ENCODE assay signal across 12 cellular contexts in genomic region chr18:69936191-69936558, GRCh38. TPM values are rescaled to one million over a fixed set of nuclear protein-coding genes. Genes with fewer than 3 reads are reported as not detected.
A peak's percentile ranks its signal among the peaks of the same experiment; 100 is the strongest.
DNase-seq lines count a peak whose midpoint lies in the region; ATAC-seq, FAIRE-seq and TF ChIP-seq lines count a peak whose summit lies in the region.
"Had no signal": no experiment of that assay in that cellular context is flagged by ENCODE, and none has a peak within 500 bp of the region (broad histone marks: within the 10 kb centered on the region; RNA-seq: fewer than 3 reads in every experiment).

No MANE protein-coding gene starts in this region.

- no peak overlapping the region for H3K27ac ChIP-seq in liver (ENCODE audit: low read depth in 1 of 2, low read length in 2 of 2)
- no peak overlapping the region for H3K27ac ChIP-seq in HepG2 (ENCODE audit: extremely low read length, insufficient read depth, low read length)
- H3K27ac ChIP-seq: hepatocyte had no signal

- DNase-seq in HepG2 (ENCODE audit: low spot score) = no peak
- DNase-seq in fibroblast of villous mesenchyme (ENCODE audit: low read depth) = peak; percentile 51
- DNase-seq in foreskin melanocyte = no peak
- DNase-seq in effector memory CD8-positive, alpha-beta T cell = no peak
- DNase-seq in activated CD4-positive, alpha-beta T cell treated with anti-CD3 and anti-CD28 coated beads for 1 hour = no peak
- DNase-seq in GM13977 (ENCODE audit: low spot score) = no peak
- DNase-seq: GDM1, NCI-H1092 had no signal

- no peaks in the 10 kb centered on the region for H3K27me3 ChIP-seq in liver (ENCODE audit: control insufficient read depth in 4 of 4, insufficient read depth in 4 of 4, low read length in 3 of 4)
- H3K27me3 ChIP-seq in HepG2 (ENCODE audit: control insufficient read depth in 1 of 2, insufficient read depth in 2 of 2, low read length in 2 of 2) = no peaks in the 10 kb centered on the region
- H3K27me3 ChIP-seq: hepatocyte had no signal

- H4K20me1 ChIP-seq in HepG2 (ENCODE audit: insufficient read depth, low read length) = no peaks in the 10 kb centered on the region

- peaks cover 0 to 8% of the 10 kb centered on the region in 2 donors for H3K9me3 Mint-ChIP-seq in effector memory CD8-positive, alpha-beta T cell

- CTCF ChIA-PET in HepG2 (lab: Yijun Ruan, JAX; ENCODE audit: low intra/inter-chr PET ratio, low total read pairs) = no interaction called here

- H3K79me2 ChIP-seq in HepG2 (ENCODE audit: insufficient read depth, low read length) = no peaks in the 10 kb centered on the region
- H3K79me2 ChIP-seq: hepatocyte had no signal

- whole genome bisulfite sequencing in liver = 53% methylated on average over 4 of the region's 4 CpGs
- 93% methylated on average over 4 of the region's 4 CpGs for WGBS in HepG2 (ENCODE audit: low lambda C conversion rate)

- TF ChIP-seq EP300 in HepG2 (IDR thresholded peaks at IDR 0.05; ENCODE audit: low read depth in 2 of 2, low read length in 2 of 2) = no peak
- no peak for TF ChIP-seq EP300 in HepG2 (CRISPR knock-in tag; IDR thresholded peaks at IDR 0.05; ENCODE audit: borderline replicate concordance)

- H3K36me3 Mint-ChIP-seq in effector memory CD8-positive, alpha-beta T cell (ENCODE audit: insufficient read depth) = peaks cover 3% of the 10 kb centered on the region

- TF ChIP-seq CTCF in liver (IDR thresholded peaks at IDR 0.05; ENCODE audit: low read depth, low read length, missing input control) (no peak), HepG2 (CRISPR knock-in tag; IDR thresholded peaks at IDR 0.05) (no peak), fibroblast of villous mesenchyme (IDR thresholded peaks at IDR 0.05; ENCODE audit: insufficient read depth, low read depth, low read length) (no peak), GM13977 (IDR thresholded peaks at IDR 0.05; ENCODE audit: extremely low read depth, insufficient read depth, missing control alignments) (no peak)

- in situ Hi-C loops in HepG2 (cut with HindIII; ENCODE audit: extremely low pct_ligation_motif_present, low pct_unique_long_range_greater_than_20kb) (no loop called here), GM13977 (cut with MboI; ENCODE audit: low pct_unique_long_range_greater_than_20kb, low sequenced_read_pairs, unreplicated experiment) (no loop called here)

- FAIRE-seq in HepG2 (lab: Jason Lieb, UNC) = no peak

- no peaks in the 10 kb centered on the region for H3K9me3 ChIP-seq in liver (ENCODE audit: control insufficient read depth in 4 of 4, low read length in 3 of 4)
- H3K9me3 ChIP-seq in HepG2 (ENCODE audit: low read length) = no peaks in the 10 kb centered on the region; the same call in 1 of the 2 replicates

- no peak overlapping the region for H3K4me2 ChIP-seq in HepG2 (ENCODE audit: low read depth, low read length)
- H3K4me2 ChIP-seq: hepatocyte had no signal

- H3K9ac ChIP-seq in liver (ENCODE audit: low read depth in 1 of 2, low read length in 2 of 2) (no peak overlapping the region), HepG2 (ENCODE audit: insufficient read depth, low read depth, low read length) (no peak overlapping the region)

- ATAC-seq in HepG2 (no peak), HG03175 (IDR thresholded peaks at IDR 0.05; ENCODE audit: unreplicated experiment) (peak; percentile 22)
- ATAC-seq in effector memory CD8-positive, alpha-beta T cell (replicated peaks) = no peak

- H3K27me3 Mint-ChIP-seq in effector memory CD8-positive, alpha-beta T cell = no peaks in the 10 kb centered on the region

- H3K4me1 ChIP-seq in liver (ENCODE audit: control insufficient read depth in 4 of 4, insufficient read depth in 4 of 4, low read length in 3 of 4) (no peaks in the 10 kb centered on the region), HepG2 (ENCODE audit: insufficient read depth, low read length) (peaks cover 15% of the 10 kb centered on the region)

- H3K4me1 Mint-ChIP-seq in effector memory CD8-positive, alpha-beta T cell (ENCODE audit: low read depth in 2 of 2) = peaks cover 26 to 32% of the 10 kb centered on the region in 2 donors

- no peak for TF ChIP-seq POLR2A in HepG2 (IDR thresholded peaks at IDR 0.05; ENCODE audit: insufficient read depth in 1 of 2, low read depth in 2 of 2, low read length in 2 of 2)

- H3K27ac Mint-ChIP-seq in effector memory CD8-positive, alpha-beta T cell = no peak overlapping the region

- no peak overlapping the region for H2AFZ ChIP-seq in HepG2 (ENCODE audit: low read length)
- H2AFZ ChIP-seq: hepatocyte had no signal

- H3K36me3 ChIP-seq in liver (ENCODE audit: control insufficient read depth in 4 of 4, insufficient read depth in 3 of 4, low read depth in 1 of 4, low read length in 3 of 4) (no peaks in the 10 kb centered on the region), HepG2 (replicated peaks in 1 of 2; ENCODE audit: control insufficient read depth in 1 of 2, insufficient read depth in 2 of 2, low read length in 2 of 2) (no peaks in the 10 kb centered on the region)

- intact Hi-C loops in HepG2 (cut with micrococcal nuclease; ENCODE audit: unreplicated experiment) = no loop called here

- TF ChIP-seq RAD21 in liver (IDR thresholded peaks at IDR 0.05) (no peak), HepG2 (CRISPR knock-in tag; IDR thresholded peaks at IDR 0.05) (no peak)

- POLR2A ChIA-PET in HepG2 (lab: Yijun Ruan, JAX) = no interaction called here

- BruUV-seq in HepG2 (replicated peaks; lab: Mats Ljungman, UMichigan) = no TSS peak

- no peak overlapping the region for H3K4me3 ChIP-seq in liver (ENCODE audit: low read depth in 1 of 3, low read length in 3 of 3)
- no peak overlapping the region for H3K4me3 ChIP-seq in HepG2 (replicated peaks in 1 of 3; ENCODE audit: insufficient read depth in 1 of 3, low read depth in 2 of 3, low read length in 3 of 3)
- no peak overlapping the region for H3K4me3 ChIP-seq in fibroblast of villous mesenchyme (ENCODE audit: low read depth, low read length)
- H3K4me3 ChIP-seq: hepatocyte, smooth muscle cell had no signal

- no peak overlapping the region for H3K4me3 Mint-ChIP-seq in effector memory CD8-positive, alpha-beta T cell

TF ChIP-seq in liver, 16 proteins besides CTCF, POLR2A, EP300 and RAD21:
- no peak for TF ChIP-seq FOXA1 (IDR thresholded peaks at IDR 0.05)
- peak; percentile 32 for TF ChIP-seq MAX (IDR thresholded peaks at IDR 0.05)

TF ChIP-seq in HepG2, 621 proteins besides CTCF, POLR2A, EP300 and RAD21:
- no peak for TF ChIP-seq ZNF678 (CRISPR knock-in tag; IDR thresholded peaks at IDR 0.05)

RNA-seq across cellular contexts. Expression of gene CD226, which starts 11.5 kb away (rescaled TPM):
- total RNA-seq in liver (1 to 10 TPM; 4.4 to 5.2 TPM), HepG2 (2016; rRNA removed; fragmentation: Illumina TruSeq; extraction: Trizol) (0.15 and 0.77 TPM in 2 replicates), fibroblast of villous mesenchyme (0.97 and 2.6 TPM in 2 replicates)
- polyA plus RNA-seq in liver (1 to 10 TPM in 1 of 2 donors, under 1 TPM in 1; 0.50 to 1.5 TPM), HepG2 (2011; rRNA removed) (0.13 and 0.20 TPM in 2 replicates)
- total RNA-seq in HepG2 (2016; cell fraction: cytosol; rRNA removed; fragmentation: Illumina TruSeq; extraction: Trizol; ENCODE audit: low read depth) = 4.7 and 5.9 TPM in 2 replicates
- 0.10 and 0.63 TPM in 2 replicates for total RNA-seq in HepG2 (2016; cell fraction: insoluble cytoplasmic fraction; rRNA removed; fragmentation: Illumina TruSeq; extraction: Trizol)
- total RNA-seq in HepG2 (2016; cell fraction: membrane; rRNA removed; fragmentation: Illumina TruSeq; extraction: Trizol) = 0.77 and 1.1 TPM in 2 replicates
- 1.7 TPM in 2 replicates for total RNA-seq in HepG2 (2016; cell fraction: nucleus; rRNA removed; fragmentation: Illumina TruSeq; extraction: Trizol)
- 0.05 and 0.10 TPM in 2 replicates for polyA plus RNA-seq in HepG2 (2011; cell fraction: cytosol; rRNA removed)
- polyA plus RNA-seq in HepG2 (2011; cell fraction: nucleus; rRNA removed) = 0.40 and 0.45 TPM in 2 replicates
- polyA plus RNA-seq in HepG2 (2012) = 0.04 and 0.25 TPM in 2 replicates
- 0.02 TPM in 1 of 2 replicates, not detected in the other for polyA plus RNA-seq in HepG2 (2016; cell fraction: cytosol; fragmentation: Illumina TruSeq; extraction: Trizol; ENCODE audit: low read depth)
- polyA plus RNA-seq in HepG2 (2016; cell fraction: insoluble cytoplasmic fraction; fragmentation: Illumina TruSeq; extraction: Trizol; ENCODE audit: low read depth) = 0.17 TPM in 1 of 2 replicates, not detected in the other
- polyA plus RNA-seq in HepG2 (2016; cell fraction: membrane; fragmentation: Illumina TruSeq; extraction: Trizol; ENCODE audit: low read depth) = 0.12 TPM in 1 of 2 replicates, not detected in the other
- polyA plus RNA-seq in HepG2 (2016; cell fraction: nucleus; fragmentation: Illumina TruSeq; extraction: Trizol; ENCODE audit: insufficient read depth, low read depth) = 0.67 and 0.85 TPM in 2 replicates
- polyA minus RNA-seq in HepG2 (2011; rRNA and poly(A)+ RNA removed; ENCODE audit: low replicate concordance) = 1.4 and 4.0 TPM in 2 replicates
- 0.79 TPM in 1 of 2 replicates, not detected in the other for polyA minus RNA-seq in HepG2 (2011; cell fraction: cytosol; rRNA and poly(A)+ RNA removed)
- 1.5 and 1.9 TPM in 2 replicates for polyA minus RNA-seq in HepG2 (2011; cell fraction: nucleus; rRNA and poly(A)+ RNA removed)
- polyA plus RNA-seq: hepatocyte had no signal
